ENCODE assay signal across 27 cellular contexts in genomic region chr3:127413871-127414270, GRCh38.
"Had no signal": no experiment of that assay in that cellular context is flagged by ENCODE, and none has a peak within 500 bp of the region (broad histone marks: within the 10 kb centered on the region; RNA-seq: fewer than 3 reads in every experiment).

No MANE protein-coding gene starts in this region.

- H3K9me3 Mint-ChIP-seq: activated naive CD4-positive, alpha-beta T cell treated with anti-CD3 and anti-CD28 coated beads, Interleukin-2, amount 50 U/mL, for 72 hours; effector memory CD8-positive, alpha-beta T cell; natural killer cell treated with Interleukin-12 subunit alpha and Interleukin-12 subunit beta and Interleukin-15 and Interleukin-18, amount 100 ng/mL, for 72 hours; T-helper 1 cell treated with Interleukin-12 subunit alpha and Interleukin-12 subunit beta and Interleukin-4 antibody, amounts not matched to agents 30 μg/mL and 1 μg/mL, for 36 hours; type B pancreatic cell had no signal

- H3K27ac Mint-ChIP-seq: activated naive CD4-positive, alpha-beta T cell treated with anti-CD3 and anti-CD28 coated beads, Interleukin-2, amount 50 U/mL, for 72 hours; effector memory CD8-positive, alpha-beta T cell; natural killer cell treated with Interleukin-12 subunit alpha and Interleukin-12 subunit beta and Interleukin-15 and Interleukin-18, amount 100 ng/mL, for 72 hours; T-helper 1 cell treated with Interleukin-12 subunit alpha and Interleukin-12 subunit beta and Interleukin-4 antibody, amounts not matched to agents 30 μg/mL and 1 μg/mL, for 36 hours; type B pancreatic cell had no signal

- H3K27me3 ChIP-seq: body of pancreas, colonic mucosa, uterus had no signal

- H3K36me3 Mint-ChIP-seq: activated naive CD4-positive, alpha-beta T cell treated with anti-CD3 and anti-CD28 coated beads, Interleukin-2, amount 50 U/mL, for 72 hours; natural killer cell treated with Interleukin-12 subunit alpha and Interleukin-12 subunit beta and Interleukin-15 and Interleukin-18, amount 100 ng/mL, for 72 hours; type B pancreatic cell had no signal

- ATAC-seq: activated naive CD4-positive, alpha-beta T cell treated with anti-CD3 and anti-CD28 coated beads, Interleukin-2, amount 50 U/mL, for 72 hours; body of pancreas; effector memory CD8-positive, alpha-beta T cell; right cardiac atrium; stimulated activated naive CD8-positive, alpha-beta T cell treated with anti-CD3 and anti-CD28 coated beads, Interleukin-15, Interleukin-2, amounts not matched to agents 100 U/mL and 50 U/mL, for 24 hours had no signal

- H3K36me3 ChIP-seq: colonic mucosa, esophagus squamous epithelium, left lung, lower lobe of right lung, thoracic aorta, uterus had no signal

- H3K4me3 Mint-ChIP-seq: effector memory CD8-positive, alpha-beta T cell; natural killer cell treated with Interleukin-12 subunit alpha and Interleukin-12 subunit beta and Interleukin-15 and Interleukin-18, amount 100 ng/mL, for 72 hours; T-helper 1 cell treated with Interleukin-12 subunit alpha and Interleukin-12 subunit beta and Interleukin-4 antibody, amounts not matched to agents 30 μg/mL and 1 μg/mL, for 36 hours; type B pancreatic cell had no signal

- H3K4me3 ChIP-seq: body of pancreas, colonic mucosa, esophagus squamous epithelium, left lung, lower lobe of right lung, thoracic aorta, uterus had no signal

- DNase-seq: activated CD4-positive, alpha-beta T cell treated with anti-CD3 and anti-CD28 coated beads for 4 hours; activated CD4-positive, alpha-beta T cell treated with anti-CD3 and anti-CD28 coated beads, Interleukin-2, amount 50 U/mL, for 4 hours; activated naive CD4-positive, alpha-beta T cell; body of pancreas; effector memory CD8-positive, alpha-beta T cell; esophagus squamous epithelium; left lung; lower lobe of right lung; mesendoderm; nucleus accumbens; right cardiac atrium; stimulated activated CD4-positive, alpha-beta T cell treated with anti-CD3 and anti-CD28 coated beads, Interleukin-12 subunit alpha, Interleukin-12 subunit beta, amount 100 ng/mL, for 4 hours; stimulated activated CD4-positive, alpha-beta T cell treated with anti-CD3 and anti-CD28 coated beads, Interleukin-4, amount 100 ng/mL, for 1 hour; stimulated activated naive CD8-positive, alpha-beta T cell treated with anti-CD3 and anti-CD28 coated beads, Interleukin-15, Interleukin-2, amounts not matched to agents 100 U/mL and 50 U/mL, for 24 hours; SW 1271; T-helper 9 cell; uterus had no signal

- H3K27ac ChIP-seq: body of pancreas, colonic mucosa, esophagus squamous epithelium, left lung, lower lobe of right lung, parathyroid adenoma, thoracic aorta, uterus, VCaP had no signal

- H3K9ac ChIP-seq: parathyroid adenoma, SK-N-SH had no signal

- H3K4me1 ChIP-seq: body of pancreas, colonic mucosa, esophagus squamous epithelium, left lung, lower lobe of right lung, parathyroid adenoma, uterus had no signal

- H3K9me3 ChIP-seq: body of pancreas, colonic mucosa, esophagus squamous epithelium, left lung, lower lobe of right lung, SK-N-SH, thoracic aorta, uterus had no signal

- FAIRE-seq: TTC549 had no signal
